In the genomic region with DNA sequence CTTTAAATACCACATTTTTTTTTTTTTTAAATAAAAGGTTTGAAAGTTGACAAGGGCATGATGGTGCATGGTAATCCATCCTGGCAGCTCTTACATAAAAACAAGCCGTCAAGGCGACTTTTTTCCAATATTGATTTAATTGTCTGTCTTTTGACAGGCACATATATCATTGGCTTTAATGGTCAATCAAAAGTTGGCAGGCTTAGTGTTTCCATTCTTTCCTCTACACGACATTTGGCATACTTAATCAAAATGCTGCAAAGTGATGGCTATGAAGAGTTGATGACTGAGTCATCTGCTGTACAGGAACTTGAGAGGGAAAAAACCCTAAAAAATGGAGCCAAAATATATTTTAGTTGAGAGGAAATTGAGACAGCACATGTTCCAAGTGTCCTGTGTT, we compare ENCODE assay signal across 10 cellular contexts. TPM values are rescaled to one million over a fixed set of nuclear protein-coding genes. Genes with fewer than 3 reads are reported as not detected.
DNase-seq lines count a peak whose midpoint lies in the region; ATAC-seq and TF ChIP-seq lines count a peak whose summit lies in the region.
"Had no signal": no experiment of that assay in that cellular context is flagged by ENCODE, and none has a peak within 500 bp of the region (broad histone marks: within the 10 kb centered on the region; RNA-seq: fewer than 3 reads in every experiment).

No MANE protein-coding gene starts in this region.

- no peaks in the 10 kb centered on the region for H3K9me3 ChIP-seq in right lobe of liver

- ATAC-seq in right lobe of liver (peak in 1 of 4 donors; percentile 7), esophagus mucosa (no peak), GM21447 (IDR thresholded peaks at IDR 0.05; ENCODE audit: unreplicated experiment) (no peak)

- H3K36me3 Mint-ChIP-seq in activated naive CD8-positive, alpha-beta T cell, result peaks cover 2% of the 10 kb centered on the region
- H3K36me3 Mint-ChIP-seq in endothelial cell (ENCODE audit: low read depth, unreplicated experiment), result peaks cover 17% of the 10 kb centered on the region

- intact Hi-C loops in right lobe of liver (cut with DNase I), result no loop called here

- H3K27ac ChIP-seq in right lobe of liver, result peak overlapping the region; percentile 46 to 91 (median 69)
- H3K27ac ChIP-seq: RWPE1 had no signal

- no peak overlapping the region for H3K4me3 ChIP-seq in right lobe of liver

- peak overlapping the region; percentile 76 for H3K27ac Mint-ChIP-seq in activated naive CD8-positive, alpha-beta T cell
- no peak overlapping the region for H3K27ac Mint-ChIP-seq in endothelial cell (ENCODE audit: unreplicated experiment)

- no peaks in the 10 kb centered on the region for H3K27me3 Mint-ChIP-seq in activated naive CD8-positive, alpha-beta T cell
- H3K27me3 Mint-ChIP-seq in endothelial cell (ENCODE audit: unreplicated experiment), result peaks cover 18% of the 10 kb centered on the region

- peak overlapping the region; percentile 89 for H3K4me3 Mint-ChIP-seq in activated naive CD8-positive, alpha-beta T cell
- no peak overlapping the region for H3K4me3 Mint-ChIP-seq in endothelial cell (ENCODE audit: unreplicated experiment)

- peaks cover 0 to 52% (median 22%) of the 10 kb centered on the region in 4 donors for H3K4me1 ChIP-seq in right lobe of liver

- H3K27me3 ChIP-seq in right lobe of liver, result no peaks in the 10 kb centered on the region

- H3K4me1 Mint-ChIP-seq in activated naive CD8-positive, alpha-beta T cell (ENCODE audit: low read depth), result peaks cover 68% of the 10 kb centered on the region
- H3K4me1 Mint-ChIP-seq in endothelial cell (ENCODE audit: unreplicated experiment), result peaks cover 29% of the 10 kb centered on the region

- DNase-seq in AG08396 (ENCODE audit: low spot score) (peak; percentile 25), HEK293T (ENCODE audit: extremely low spot score) (no peak), right lobe of liver (no peak), AML-193 (lab: John Stamatoyannopoulos, UW) (no peak), endothelial cell (ENCODE audit: low spot score) (no peak)
- DNase-seq: activated CD8-positive, alpha-beta memory T cell treated with anti-CD3 and anti-CD28 coated beads, Interleukin-2, amount 50 U/mL, for 48 hours had no signal

- no peak for TF ChIP-seq CTCF in right lobe of liver (IDR thresholded peaks at IDR 0.05)
- no peak for TF ChIP-seq CTCF in endothelial cell (IDR thresholded peaks at IDR 0.05; ENCODE audit: unreplicated experiment)

- no peak for TF ChIP-seq POLR2A in right lobe of liver (IDR thresholded peaks at IDR 0.05)

- CTCF ChIA-PET in HEK293T (lab: Yijun Ruan, JAX), result no interaction called here

- POLR2A ChIA-PET in HEK293T (lab: Yijun Ruan, JAX), result no interaction called here

- 22% methylated on average over 3 of the region's 3 CpGs for WGBS in right lobe of liver (ENCODE audit: insufficient coverage, low coverage, low lambda C conversion rate, missing lambda C conversion rate)

- H3K36me3 ChIP-seq in right lobe of liver, result no peaks in the 10 kb centered on the region

- H3K9me3 Mint-ChIP-seq in activated naive CD8-positive, alpha-beta T cell (ENCODE audit: low read depth), result no peaks in the 10 kb centered on the region
- no peaks in the 10 kb centered on the region for H3K9me3 Mint-ChIP-seq in endothelial cell (ENCODE audit: unreplicated experiment)

TF ChIP-seq in HEK293T, 16 proteins besides CTCF, POLR2A, EP300 and RAD21:
- TF ChIP-seq FOXM1 (IDR thresholded peaks at IDR 0.05; ENCODE audit: borderline replicate concordance) (no peak), HDGF (IDR thresholded peaks at IDR 0.05; ENCODE audit: borderline replicate concordance) (no peak), ARNT (IDR thresholded peaks at IDR 0.05) (peak; percentile 76), ZNF384 (IDR thresholded peaks at IDR 0.05) (peak; percentile 67), LEF1 (IDR thresholded peaks at IDR 0.05; ENCODE audit: borderline replicate concordance) (no peak), SUZ12 (IDR thresholded peaks at IDR 0.05) (no peak), CTBP1 (IDR thresholded peaks at IDR 0.05; ENCODE audit: borderline replicate concordance) (peak; percentile 79), NFRKB (IDR thresholded peaks at IDR 0.05) (no peak), ELF4 (IDR thresholded peaks at IDR 0.05) (no peak), FOXK2 (IDR thresholded peaks at IDR 0.05) (no peak), TARDBP (IDR thresholded peaks at IDR 0.05) (no peak), FOXA1 (IDR thresholded peaks at IDR 0.05) (no peak), L3MBTL2 (conservative IDR thresholded peaks at IDR 0.05) (no peak), BHLHE40 (IDR thresholded peaks at IDR 0.05; ENCODE audit: borderline replicate concordance) (no peak)
- TF ChIP-seq, protein P1, sequence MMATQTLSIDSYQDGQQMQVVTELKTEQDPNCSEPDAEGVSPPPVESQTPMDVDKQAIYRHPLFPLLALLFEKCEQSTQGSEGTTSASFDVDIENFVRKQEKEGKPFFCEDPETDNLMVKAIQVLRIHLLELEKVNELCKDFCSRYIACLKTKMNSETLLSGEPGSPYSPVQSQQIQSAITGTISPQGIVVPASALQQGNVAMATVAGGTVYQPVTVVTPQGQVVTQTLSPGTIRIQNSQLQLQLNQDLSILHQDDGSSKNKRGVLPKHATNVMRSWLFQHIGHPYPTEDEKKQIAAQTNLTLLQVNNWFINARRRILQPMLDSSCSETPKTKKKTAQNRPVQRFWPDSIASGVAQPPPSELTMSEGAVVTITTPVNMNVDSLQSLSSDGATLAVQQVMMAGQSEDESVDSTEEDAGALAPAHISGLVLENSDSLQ (IDR thresholded peaks at IDR 0.05), result peak; percentile 96

RNA-seq across cellular contexts. Expression of a gene that starts 3.0 kb away (rescaled TPM):
- total RNA-seq in right lobe of liver (10 to 100 TPM in 2 of 6 experiments, 1 to 10 TPM in 4; 6.4 to 13.3 (median 9.6) TPM), esophagus mucosa (9.2 TPM), endothelial cell (ENCODE audit: unreplicated experiment) (16.3 TPM)

RNA-seq across cellular contexts. Expression of a gene that starts 4.7 kb away (rescaled TPM):
- total RNA-seq in right lobe of liver (10 to 100 TPM in 5 of 6 experiments, 1 to 10 TPM in 1; 9.4 to 30.1 (median 19.8) TPM), esophagus mucosa (21.2 TPM), endothelial cell (ENCODE audit: unreplicated experiment) (26.3 TPM)
